Comparison of ENCODE assay signal across 9 cellular contexts in the genomic region with DNA sequence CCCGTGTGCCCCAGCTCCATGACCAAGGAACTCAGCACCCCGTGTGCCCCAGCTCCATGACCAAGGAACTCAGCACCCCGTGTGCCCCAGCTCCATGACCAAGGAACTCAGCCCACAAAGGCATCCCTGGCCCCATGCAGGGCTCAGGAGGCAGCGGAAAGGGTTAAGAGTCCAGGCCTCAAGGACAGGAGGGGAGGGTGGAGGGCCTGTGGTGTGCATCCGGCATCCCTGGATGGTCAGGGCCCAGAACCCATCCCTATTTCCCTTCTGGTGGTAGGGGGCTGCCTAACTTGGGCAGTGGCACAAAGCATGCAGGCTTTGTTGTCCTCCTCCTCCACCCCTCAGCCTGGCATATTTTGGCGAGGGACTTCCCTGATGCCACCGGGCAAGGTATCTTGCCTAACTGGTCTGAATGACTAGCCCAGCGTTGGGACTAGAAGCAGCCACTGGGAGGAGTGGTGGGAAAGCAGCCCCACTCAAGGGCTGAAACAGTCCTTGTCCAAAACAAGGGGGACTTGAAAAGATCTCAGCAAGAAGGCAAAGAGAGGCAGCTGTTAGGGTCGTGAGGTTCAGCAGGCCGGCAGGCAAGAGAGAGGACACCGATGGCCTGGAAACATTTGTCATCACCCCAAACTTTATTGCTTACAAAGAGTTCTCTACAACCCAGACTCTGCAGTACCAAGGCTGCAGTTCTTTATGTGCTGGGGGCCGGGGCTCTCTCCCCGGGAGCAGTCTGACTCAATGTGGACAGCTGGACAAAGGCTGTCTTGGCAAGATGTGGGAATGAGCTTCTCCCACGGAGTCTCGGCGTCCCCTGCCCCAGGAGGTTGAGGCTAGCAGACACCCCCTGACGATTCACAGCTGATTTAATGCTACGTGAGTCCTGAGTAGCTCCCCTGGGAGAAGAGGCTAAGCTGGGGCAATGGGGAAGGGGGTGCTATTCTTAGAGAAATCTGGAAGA. TPM values are rescaled to one million over a fixed set of nuclear protein-coding genes. Genes with fewer than 3 reads are reported as not detected.
DNase-seq lines count a peak whose midpoint lies in the region; ATAC-seq and TF ChIP-seq lines count a peak whose summit lies in the region.
"Had no signal": no experiment of that assay in that cellular context is flagged by ENCODE, and none has a peak within 500 bp of the region (broad histone marks: within the 10 kb centered on the region; RNA-seq: fewer than 3 reads in every experiment).

No MANE protein-coding gene starts in this region.

- CTCF ChIA-PET in AG04450 (lab: Charles Lee) = interaction anchor here (0.6 to 1.0 kb wide), 2 partner anchors 120 to 122 kb away, joined by 3 read pairs; no protein-coding TSS in a partner anchor

- no peak overlapping the region for H4K8ac ChIP-seq in mesendoderm (ENCODE audit: low read depth, low read length)

- H3K18ac ChIP-seq in mesendoderm (ENCODE audit: low read length) = no peak overlapping the region

- H3K9me3 ChIP-seq in AG04450 (ENCODE audit: control insufficient read depth, insufficient read depth, low read length) (no peaks in the 10 kb centered on the region; the same call in 1 of the 2 replicates), HUES48 (ENCODE audit: control insufficient read depth, insufficient read depth, low read length) (no peaks in the 10 kb centered on the region)

- H3K9ac ChIP-seq in HUES48 (ENCODE audit: low read depth, low read length) = peak overlapping the region; percentile 51; the same call in 1 of the 2 replicates
- peak overlapping the region; percentile 73 for H3K9ac ChIP-seq in mesendoderm (ENCODE audit: low read length)

- peak overlapping the region; percentile 85 for H3K56ac ChIP-seq in mesendoderm (ENCODE audit: low read length)

- ATAC-seq in GM18858 (IDR thresholded peaks at IDR 0.05; ENCODE audit: unreplicated experiment) = no peak

- no peak overlapping the region for H2BK120ac ChIP-seq in mesendoderm (ENCODE audit: low read depth, low read length)

- no peaks in the 10 kb centered on the region for H3K79me2 ChIP-seq in mesendoderm (ENCODE audit: control insufficient read depth, insufficient read depth, low read length)

- no peak overlapping the region for H2BK5ac ChIP-seq in mesendoderm (ENCODE audit: low read length)

- peaks cover 9% of the 10 kb centered on the region for H3K4me1 ChIP-seq in HUES48 (ENCODE audit: control insufficient read depth, insufficient read depth, low read length)
- no peaks in the 10 kb centered on the region for H3K4me1 ChIP-seq in mesendoderm (ENCODE audit: control insufficient read depth, low read depth, low read length)

- WGBS in mesendoderm (ENCODE audit: extremely low coverage, insufficient coverage, low lambda C conversion rate) = no CpG with 5 or more reads among the region's 18 CpGs

- H2AK5ac ChIP-seq in mesendoderm (ENCODE audit: low read length) = no peak overlapping the region

- TF ChIP-seq CTCF in AG04450 (IDR thresholded peaks at IDR 0.05; ENCODE audit: low read depth, low read length) = peak; percentile 24; the same call in 1 of the 2 replicates
- peak; percentile 43 for TF ChIP-seq CTCF in choroid plexus epithelial cell (conservative IDR thresholded peaks at IDR 0.05; ENCODE audit: low read depth, low read length)

- H3K4me3 ChIP-seq in AG04450 (ENCODE audit: low read depth, low read length) = no peak overlapping the region
- H3K4me3 ChIP-seq in HUES48 (ENCODE audit: low read depth, low read length) = peak overlapping the region; percentile 60
- H3K4me3 ChIP-seq in choroid plexus epithelial cell (ENCODE audit: low read depth, low read length) = no peak overlapping the region
- no peak overlapping the region for H3K4me3 ChIP-seq in mesendoderm (ENCODE audit: low read length)

- H3K4me2 ChIP-seq in mesendoderm (ENCODE audit: low read length) = no peak overlapping the region

- H3K36me3 ChIP-seq in HUES48 (ENCODE audit: control insufficient read depth, insufficient read depth, low read length) (peaks cover 26% of the 10 kb centered on the region), mesendoderm (ENCODE audit: control insufficient read depth, insufficient read depth, low read length) (peaks cover 3% of the 10 kb centered on the region)

- no peaks in the 10 kb centered on the region for H3K27me3 ChIP-seq in AG04450 (ENCODE audit: control insufficient read depth, insufficient read depth, low read length)
- H3K27me3 ChIP-seq in HUES48 (ENCODE audit: control insufficient read depth, insufficient read depth, low read length) = peaks cover 13% of the 10 kb centered on the region
- H3K27me3 ChIP-seq in mesendoderm (ENCODE audit: insufficient read depth, low read length, poor library complexity) = no peaks in the 10 kb centered on the region

- POLR2A ChIA-PET in AG04450 (lab: Yijun Ruan, JAX) = interaction anchor here (0.5 to 0.6 kb wide), 3 partner anchors 13 to 110 kb away, joined by 3 to 6 read pairs (median 5); no protein-coding TSS in a partner anchor

- H3K4ac ChIP-seq in mesendoderm (ENCODE audit: low read depth, low read length) = no peak overlapping the region

- no peak overlapping the region for H2BK15ac ChIP-seq in mesendoderm (replicated peaks; ENCODE audit: low read depth)

- DNase-seq in AG04450 (ENCODE audit: low read depth, low spot score) (no peak), choroid plexus epithelial cell (ENCODE audit: low read depth) (peak; percentile 86), mesendoderm (no peak), glomerular visceral epithelial cell (ENCODE audit: extremely low spot score) (no peak), HUDEP-2 (lab: John Stamatoyannopoulos, UW; ENCODE audit: unreplicated experiment in 76 of 76) (no peak)
- DNase-seq in central memory CD4-positive, alpha-beta T cell = no peak
- DNase-seq: amniotic stem cell had no signal

- H4K5ac ChIP-seq in mesendoderm (ENCODE audit: low read length) = no peak overlapping the region

- peak overlapping the region; percentile 86 for H3K23ac ChIP-seq in mesendoderm (ENCODE audit: low read length)

- no peaks in the 10 kb centered on the region for H3K79me1 ChIP-seq in mesendoderm (ENCODE audit: low read length)

- H3K27ac ChIP-seq in AG04450 (ENCODE audit: low read depth, low read length) = peak overlapping the region; percentile 52
- no peak overlapping the region for H3K27ac ChIP-seq in HUES48 (ENCODE audit: low read depth, low read length)
- no peak overlapping the region for H3K27ac ChIP-seq in mesendoderm (ENCODE audit: low read depth, low read length)

RNA-seq across cellular contexts. Expression of gene SPATA32, which starts 0.9 kb away (rescaled TPM):
- polyA plus RNA-seq in AG04450 (2011; rRNA removed) = not detected in 2 replicates
- polyA minus RNA-seq in AG04450 (2011; rRNA and poly(A)+ RNA removed) = 0.13 TPM in 1 of 2 replicates, not detected in the other
- not detected for polyA plus RNA-seq in mesendoderm (2013, experiment 1 of 2)
- polyA plus RNA-seq in mesendoderm (2013, experiment 2 of 2) = not detected

RNA-seq across cellular contexts. Expression of gene FMNL1, which starts 41.1 kb away (rescaled TPM):
- 1.1 and 1.8 TPM in 2 replicates for polyA plus RNA-seq in AG04450 (2011; rRNA removed)
- polyA minus RNA-seq in AG04450 (2011; rRNA and poly(A)+ RNA removed) = 2.6 and 3.2 TPM in 2 replicates
- polyA plus RNA-seq in mesendoderm (2013, experiment 1 of 2) = 3.0 TPM
- 3.6 TPM for polyA plus RNA-seq in mesendoderm (2013, experiment 2 of 2)

RNA-seq across cellular contexts. Expression of gene MAP3K14, which starts 54.0 kb away (rescaled TPM):
- polyA plus RNA-seq in AG04450 (2011; rRNA removed) = 4.9 and 6.6 TPM in 2 replicates
- polyA minus RNA-seq in AG04450 (2011; rRNA and poly(A)+ RNA removed) = 6.9 and 7.2 TPM in 2 replicates
- 1.6 TPM for polyA plus RNA-seq in mesendoderm (2013, experiment 1 of 2)
- 2.0 TPM for polyA plus RNA-seq in mesendoderm (2013, experiment 2 of 2)
